ENCODE assay signal across 8 cellular contexts in the genomic region with DNA sequence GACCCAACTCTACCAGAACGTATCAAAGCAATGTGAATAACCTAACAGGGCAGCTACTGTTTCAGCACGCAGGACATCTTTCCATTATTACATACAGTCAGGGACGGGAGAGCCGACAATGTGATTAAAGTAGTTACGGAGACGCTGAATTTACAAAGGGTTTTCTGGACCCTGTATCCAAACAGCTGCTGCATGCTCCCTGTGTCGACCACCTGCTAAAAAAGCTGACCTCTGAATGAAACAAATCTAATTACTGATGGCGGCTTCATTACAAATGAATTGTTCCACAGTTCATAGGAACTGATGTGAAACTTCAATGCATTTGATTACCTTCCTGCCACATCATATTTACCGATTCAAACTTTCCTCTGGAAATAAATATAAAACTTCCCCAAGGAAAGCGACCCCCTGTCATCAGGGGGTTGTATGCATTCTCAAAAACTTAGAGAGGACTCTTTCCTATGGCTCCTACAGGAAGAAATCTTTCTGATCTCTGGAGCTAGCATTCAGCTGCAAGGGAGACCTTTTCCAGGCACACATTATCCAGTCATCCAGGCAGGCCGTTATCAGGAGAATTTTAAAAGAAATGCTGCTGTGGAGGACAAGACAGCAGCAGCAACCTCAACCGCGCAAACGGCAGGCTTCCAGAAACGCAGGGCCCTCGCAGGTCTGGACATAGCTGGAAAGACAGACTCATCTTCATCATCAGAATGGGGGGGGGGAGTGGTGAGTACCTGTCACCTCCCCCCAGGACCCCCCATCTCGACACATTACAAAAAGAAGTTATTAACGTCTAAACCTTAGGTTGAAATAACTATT. TPM values are rescaled to one million over a fixed set of nuclear protein-coding genes. Genes with fewer than 3 reads are reported as not detected.
DNase-seq lines count a peak whose midpoint lies in the region; ATAC-seq and TF ChIP-seq lines count a peak whose summit lies in the region.

No MANE protein-coding gene starts in this region.

- intact Hi-C loops in transverse colon (cut with DNase I; ENCODE audit: low total_unique reads) = no loop called here

- H2AFZ ChIP-seq in mesenchymal stem cell (ENCODE audit: low read depth, low read length) = no peak overlapping the region

- TF ChIP-seq POLR2A in transverse colon (IDR thresholded peaks at IDR 0.05) = no peak

- no peaks in the 10 kb centered on the region for H3K79me1 ChIP-seq in mesenchymal stem cell (replicated peaks; ENCODE audit: low read length, poor library complexity, severe bottlenecking)

- no peak for DNase-seq in activated naive CD8-positive, alpha-beta T cell treated with anti-CD3 and anti-CD28 coated beads for 36 hours
- DNase-seq in cardiac fibroblast (ENCODE audit: low read depth in 2 of 2) = peak; percentile 22 to 27
- DNase-seq in mesenchymal stem cell = peak; percentile 47
- DNase-seq in transverse colon = no peak
- no peak for DNase-seq in HPDE6-E6E7 (ENCODE audit: extremely low spot score)

- 35% methylated on average over 17 of the region's 18 CpGs for whole genome bisulfite sequencing in mesenchymal stem cell
- WGBS in transverse colon (ENCODE audit: low coverage in 1 of 2), 2 donors = 12 to 24% methylated on average over 11 to 18 of the region's 18 CpGs

- H3K4me3 Mint-ChIP-seq in activated naive CD8-positive, alpha-beta T cell = peak overlapping the region; percentile 62
- H3K4me3 Mint-ChIP-seq in activated naive CD8-positive, alpha-beta T cell treated with anti-CD3 and anti-CD28 coated beads for 36 hours = no peak overlapping the region

- H3K4me3 ChIP-seq in cardiac fibroblast (replicated peaks in 1 of 2; ENCODE audit: low read depth in 2 of 2, low read length in 2 of 2) = peak overlapping the region; percentile 35 to 68
- peak overlapping the region; percentile 55 to 76 for H3K4me3 ChIP-seq in mesenchymal stem cell (ENCODE audit: insufficient read depth in 1 of 2, low read depth in 1 of 2, low read length in 2 of 2)
- H3K4me3 ChIP-seq in transverse colon = peak overlapping the region; percentile 14 to 88 (median 81)

- H3K36me3 ChIP-seq in mesenchymal stem cell (ENCODE audit: control insufficient read depth in 1 of 2, insufficient read depth in 2 of 2, low read depth in 1 of 2, low read length in 2 of 2) (no peaks in the 10 kb centered on the region), transverse colon (no peaks in the 10 kb centered on the region)

- H3K27me3 ChIP-seq in mesenchymal stem cell (ENCODE audit: control insufficient read depth in 1 of 2, insufficient read depth in 1 of 2, low read length in 2 of 2) (no peaks in the 10 kb centered on the region), transverse colon (peaks cover 7% of the 10 kb centered on the region)

- H2AK5ac ChIP-seq in mesenchymal stem cell (ENCODE audit: low read length, severe bottlenecking) = no peak overlapping the region

- TF ChIP-seq CTCF in cardiac fibroblast (IDR thresholded peaks at IDR 0.05; ENCODE audit: low read depth, low read length) = no peak
- TF ChIP-seq CTCF in transverse colon (IDR thresholded peaks at IDR 0.05) = no peak

- H4K91ac ChIP-seq in mesenchymal stem cell (ENCODE audit: low read length) = no peak overlapping the region

- no peaks in the 10 kb centered on the region for H3K9me3 Mint-ChIP-seq in activated naive CD8-positive, alpha-beta T cell (ENCODE audit: low read depth)
- H3K9me3 Mint-ChIP-seq in activated naive CD8-positive, alpha-beta T cell treated with anti-CD3 and anti-CD28 coated beads for 36 hours = no peaks in the 10 kb centered on the region

- H3K18ac ChIP-seq in mesenchymal stem cell (ENCODE audit: low read depth in 1 of 2, low read length in 2 of 2) = peak overlapping the region; percentile 0 to 31

- H3K4me2 ChIP-seq in mesenchymal stem cell (ENCODE audit: low read length, poor library complexity, severe bottlenecking) = peak overlapping the region; percentile 41

- H2BK12ac ChIP-seq in mesenchymal stem cell (ENCODE audit: low read length in 2 of 2) = peak overlapping the region in 1 of 2 experiments; percentile 65

- H2BK5ac ChIP-seq in mesenchymal stem cell (ENCODE audit: low read depth, low read length, poor library complexity, severe bottlenecking) = no peak overlapping the region

- H3K9me3 ChIP-seq in mesenchymal stem cell (ENCODE audit: control insufficient read depth, low read length) (no peaks in the 10 kb centered on the region), transverse colon (no peaks in the 10 kb centered on the region)

- H3K27me3 Mint-ChIP-seq in activated naive CD8-positive, alpha-beta T cell = peaks cover 23% of the 10 kb centered on the region
- H3K27me3 Mint-ChIP-seq in activated naive CD8-positive, alpha-beta T cell treated with anti-CD3 and anti-CD28 coated beads for 36 hours = peaks cover 72% of the 10 kb centered on the region

- TF ChIP-seq EP300 in transverse colon (IDR thresholded peaks at IDR 0.05; ENCODE audit: low read depth) = no peak

- in situ Hi-C loops in transverse colon (cut with MboI; ENCODE audit: low pct_ligation_motif_present in 1 of 4, low pct_unique_long_range_greater_than_20kb in 1 of 4, low sequenced_read_pairs in 3 of 4) = loop anchor here in 2 of 4 donors (25.0 kb wide), 2 partner anchors 1945 to 1970 kb away; no protein-coding TSS in a partner anchor

- no peak overlapping the region for H3K14ac ChIP-seq in mesenchymal stem cell (ENCODE audit: low read length in 2 of 2)

- no peak overlapping the region for H4K8ac ChIP-seq in mesenchymal stem cell (ENCODE audit: low read length)

- H2BK120ac ChIP-seq in mesenchymal stem cell (ENCODE audit: low read depth, low read length) = no peak overlapping the region

- H3K27ac ChIP-seq in mesenchymal stem cell (ENCODE audit: low read length, poor library complexity, severe bottlenecking) = peak overlapping the region; percentile 30
- H3K27ac ChIP-seq in transverse colon = peak overlapping the region; percentile 89 to 92 (median 91)

- no peaks in the 10 kb centered on the region for H3K36me3 Mint-ChIP-seq in activated naive CD8-positive, alpha-beta T cell
- no peaks in the 10 kb centered on the region for H3K36me3 Mint-ChIP-seq in activated naive CD8-positive, alpha-beta T cell treated with anti-CD3 and anti-CD28 coated beads for 36 hours

- H3K4me1 ChIP-seq in mesenchymal stem cell (ENCODE audit: control insufficient read depth, insufficient read depth, low read depth, low read length) = peaks cover 3% of the 10 kb centered on the region
- peaks cover 4 to 54% (median 34%) of the 10 kb centered on the region in 4 donors for H3K4me1 ChIP-seq in transverse colon

- no peak for ATAC-seq in GM19023 (IDR thresholded peaks at IDR 0.05; ENCODE audit: unreplicated experiment)
- no peak for ATAC-seq in HG02678 (IDR thresholded peaks at IDR 0.05; ENCODE audit: unreplicated experiment)

- H3K23ac ChIP-seq in mesenchymal stem cell (ENCODE audit: low read length in 2 of 2) = no peak overlapping the region

- no peak overlapping the region for H2BK15ac ChIP-seq in mesenchymal stem cell (ENCODE audit: low read depth, poor library complexity, severe bottlenecking)

- H3K4ac ChIP-seq in mesenchymal stem cell (ENCODE audit: low read depth in 1 of 2, low read length in 2 of 2) = no peak overlapping the region

- H3K9ac ChIP-seq in mesenchymal stem cell (ENCODE audit: low read length) = peak overlapping the region; percentile 56

- no peak overlapping the region for H3K27ac Mint-ChIP-seq in activated naive CD8-positive, alpha-beta T cell
- H3K27ac Mint-ChIP-seq in activated naive CD8-positive, alpha-beta T cell treated with anti-CD3 and anti-CD28 coated beads for 36 hours = no peak overlapping the region

- peaks cover 19% of the 10 kb centered on the region for H3K4me1 Mint-ChIP-seq in activated naive CD8-positive, alpha-beta T cell (ENCODE audit: low read depth)
- peaks cover 18% of the 10 kb centered on the region for H3K4me1 Mint-ChIP-seq in activated naive CD8-positive, alpha-beta T cell treated with anti-CD3 and anti-CD28 coated beads for 36 hours

RNA-seq across cellular contexts. Expression of a gene that starts 3.1 kb away (rescaled TPM):
- under 1 TPM; 0.06 to 0.08 TPM for total RNA-seq in activated naive CD8-positive, alpha-beta T cell treated with anti-CD3 and anti-CD28 coated beads for 36 hours
- polyA plus RNA-seq in mesenchymal stem cell (2013, experiment 1 of 2) = 12.2 TPM
- polyA plus RNA-seq in mesenchymal stem cell (2013, experiment 2 of 2) = 12.9 TPM
- 10 to 100 TPM; 46.8 to 84.2 (median 77.6) TPM for total RNA-seq in transverse colon

RNA-seq across cellular contexts. Expression of a gene that starts 35.6 kb away (rescaled TPM):
- 10 to 100 TPM; 65.3 to 72.7 TPM for total RNA-seq in activated naive CD8-positive, alpha-beta T cell treated with anti-CD3 and anti-CD28 coated beads for 36 hours
- 69.3 TPM for polyA plus RNA-seq in mesenchymal stem cell (2013, experiment 1 of 2)
- 65.2 TPM for polyA plus RNA-seq in mesenchymal stem cell (2013, experiment 2 of 2)
- total RNA-seq in transverse colon = 100 to 1,000 TPM; 106 to 155 (median 155) TPM

Comparison
In these comparisons a context has a peak if more than half of its experiments do, and no peak if none do; other contexts are left out.
1. DNase-seq: peak in cardiac fibroblast (2 of 2) and mesenchymal stem cell (single experiment); none in activated naive CD8-positive, alpha-beta T cell treated with anti-CD3 and anti-CD28 coated beads for 36 hours (single experiment), transverse colon (single experiment) and HPDE6-E6E7 (single experiment).
2. RNA of a gene that starts 3.1 kb away (total RNA-seq): 46.8 to 84.2 TPM in transverse colon; 0.06 to 0.08 TPM in activated naive CD8-positive, alpha-beta T cell treated with anti-CD3 and anti-CD28 coated beads for 36 hours; every median in the first group is over 10 times any median in the second.
3. Peak in every context shown above with its lines, with median percentiles within 50 percentile points of each other: H3K4me3 ChIP-seq.